10 cellular contexts compared by ENCODE assay signal in the genomic region with DNA sequence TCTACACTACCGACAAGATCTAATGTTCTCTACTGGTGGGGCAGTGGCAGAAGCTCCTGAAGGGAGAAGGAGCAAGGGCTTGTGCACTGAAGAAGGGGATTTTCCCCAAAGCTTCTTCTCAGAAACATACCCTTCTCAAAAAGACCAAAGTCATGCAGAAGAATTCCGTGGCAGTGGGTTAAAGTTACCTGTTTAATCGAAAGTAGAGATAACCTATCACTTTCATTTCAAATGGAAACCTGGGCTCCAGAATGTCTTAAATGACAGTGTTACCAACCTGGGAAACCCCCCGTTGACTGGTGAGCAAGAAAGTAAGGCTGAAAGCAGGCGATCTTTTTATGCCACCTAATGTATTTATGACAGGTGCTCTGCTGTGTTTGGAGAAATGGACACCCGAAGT.
A peak's percentile ranks its signal among the peaks of the same experiment; 100 is the strongest.
DNase-seq lines count a peak whose midpoint lies in the region; ATAC-seq and TF ChIP-seq lines count a peak whose summit lies in the region.
"Had no signal": no experiment of that assay in that cellular context is flagged by ENCODE, and none has a peak within 500 bp of the region (broad histone marks: within the 10 kb centered on the region; RNA-seq: fewer than 3 reads in every experiment).

No MANE protein-coding gene starts in this region.

- H3K4me3 ChIP-seq in GM06990 (replicated peaks; ENCODE audit: low read depth, low read length), result no peak overlapping the region
- H3K4me3 ChIP-seq: BLaER1 treated with 17β-estradiol and CSF1 and Interleukin-3, amounts not matched to agents 10 nM and 100 nM had no signal

- H3K36me3 ChIP-seq in GM06990 (ENCODE audit: control insufficient read depth, insufficient read depth, low read length), result no peaks in the 10 kb centered on the region
- H3K36me3 ChIP-seq: BLaER1 treated with 17β-estradiol and CSF1 and Interleukin-3, amounts not matched to agents 10 nM and 100 nM had no signal

- no peaks in the 10 kb centered on the region for H3K27me3 ChIP-seq in GM06990 (replicated peaks; ENCODE audit: control insufficient read depth, insufficient read depth, low read length)

- peak; percentile 29 for DNase-seq in GM06990 (ENCODE audit: extremely low read depth, insufficient read length)
- DNase-seq in activated naive CD4-positive, alpha-beta T cell treated with anti-CD3 and anti-CD28 coated beads, Interleukin-2, amount 50 U/mL, for 16 hours, result peak; percentile 56
- no peak for DNase-seq in MV-4-11 (lab: John Stamatoyannopoulos, UW)
- DNase-seq in cortex of kidney (lab: John Stamatoyannopoulos, UW), result no peak
- no peak for DNase-seq in DMS53 (lab: John Stamatoyannopoulos, UW)
- no peak for DNase-seq in NCI-H1092 treated with DMSO at 0.1 percent for 48 hours (lab: John Stamatoyannopoulos, UW)
- DNase-seq: caudate nucleus had no signal

- ATAC-seq in GM19468 (IDR thresholded peaks at IDR 0.05; ENCODE audit: extremely low read depth, unreplicated experiment) (peak; percentile 84), HG03175 (IDR thresholded peaks at IDR 0.05; ENCODE audit: unreplicated experiment) (peak; percentile 93)

- no peak for TF ChIP-seq CTCF in GM06990 (IDR thresholded peaks at IDR 0.05; ENCODE audit: insufficient read depth, low read length, poor library complexity, severe bottlenecking)

Comparison
In these comparisons a context has a peak if more than half of its experiments do, and no peak if none do; other contexts are left out.
1. DNase-seq: peak in GM06990 (single experiment) and activated naive CD4-positive, alpha-beta T cell treated with anti-CD3 and anti-CD28 coated beads, Interleukin-2, amount 50 U/mL, for 16 hours (single experiment); none in MV-4-11 (single experiment), cortex of kidney (single experiment), DMS53 (single experiment) and NCI-H1092 treated with DMSO at 0.1 percent for 48 hours (single experiment).